1 cellular context compared by ENCODE assay signal in the genomic region with DNA sequence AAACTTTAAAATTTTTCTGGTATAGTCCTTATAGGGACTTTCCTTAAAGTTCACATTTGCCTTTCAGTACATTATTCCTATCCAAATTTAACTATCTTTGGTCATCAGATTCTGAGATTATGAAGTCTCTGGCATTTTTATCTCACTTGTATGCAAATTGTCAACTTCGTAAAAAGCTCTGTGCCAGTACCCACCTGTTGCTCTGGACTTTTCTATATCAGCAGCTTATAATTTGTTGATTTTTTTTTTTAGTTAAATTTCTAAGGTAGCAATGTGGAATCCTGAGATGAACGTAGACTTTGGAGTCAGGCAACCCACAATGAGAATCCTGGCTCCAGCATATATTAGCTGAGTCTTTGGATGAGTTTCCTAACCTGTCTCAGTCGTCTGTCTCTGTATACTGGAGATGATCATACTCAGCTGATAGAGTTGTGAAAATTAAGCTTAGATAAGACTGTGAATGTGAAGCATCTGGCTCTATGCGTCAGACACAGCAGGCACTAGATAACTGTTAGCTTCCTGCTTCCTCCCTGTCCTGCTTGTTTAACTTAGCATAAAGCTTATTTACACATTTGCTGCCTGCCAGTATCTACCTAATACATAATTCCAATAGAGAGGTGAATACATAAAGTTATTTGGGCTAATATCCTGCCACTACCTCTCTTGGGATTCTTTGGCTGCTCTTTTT.
TF ChIP-seq lines count a peak whose summit lies in the region.

No MANE protein-coding gene starts in this region.

TF ChIP-seq in IMR-90, 13 proteins besides CTCF, POLR2A, EP300 and RAD21:
- TF ChIP-seq NFE2L2 (IDR thresholded peaks at IDR 0.05; ENCODE audit: low read depth, low read length) (no peak), RCOR1 (IDR thresholded peaks at IDR 0.05; ENCODE audit: insufficient replicate concordance, low read length) (peak; percentile 25), MAZ (IDR thresholded peaks at IDR 0.05; ENCODE audit: borderline replicate concordance, low read depth, low read length) (no peak), MAFK (IDR thresholded peaks at IDR 0.05; ENCODE audit: low read depth, low read length) (no peak), BHLHE40 (IDR thresholded peaks at IDR 0.05; ENCODE audit: low read depth, low read length) (0 out of 2 replicates have a peak, but pooled peaks have one; percentile 11), FOS (IDR thresholded peaks at IDR 0.05; ENCODE audit: low read depth, low read length) (no peak), MXI1 (IDR thresholded peaks at IDR 0.05; ENCODE audit: borderline replicate concordance, low read depth, low read length) (no peak), CHD1 (IDR thresholded peaks at IDR 0.05; ENCODE audit: low read depth, low read length) (no peak), CEBPB (IDR thresholded peaks at IDR 0.05; ENCODE audit: low read depth, low read length) (peak; percentile 38; the same call in 1 of the 2 replicates)
- TF ChIP-seq, protein P1, sequence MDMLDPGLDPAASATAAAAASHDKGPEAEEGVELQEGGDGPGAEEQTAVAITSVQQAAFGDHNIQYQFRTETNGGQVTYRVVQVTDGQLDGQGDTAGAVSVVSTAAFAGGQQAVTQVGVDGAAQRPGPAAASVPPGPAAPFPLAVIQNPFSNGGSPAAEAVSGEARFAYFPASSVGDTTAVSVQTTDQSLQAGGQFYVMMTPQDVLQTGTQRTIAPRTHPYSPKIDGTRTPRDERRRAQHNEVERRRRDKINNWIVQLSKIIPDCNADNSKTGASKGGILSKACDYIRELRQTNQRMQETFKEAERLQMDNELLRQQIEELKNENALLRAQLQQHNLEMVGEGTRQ (IDR thresholded peaks at IDR 0.05; ENCODE audit: low read depth, low read length): no peak
- TF ChIP-seq, protein P2, sequence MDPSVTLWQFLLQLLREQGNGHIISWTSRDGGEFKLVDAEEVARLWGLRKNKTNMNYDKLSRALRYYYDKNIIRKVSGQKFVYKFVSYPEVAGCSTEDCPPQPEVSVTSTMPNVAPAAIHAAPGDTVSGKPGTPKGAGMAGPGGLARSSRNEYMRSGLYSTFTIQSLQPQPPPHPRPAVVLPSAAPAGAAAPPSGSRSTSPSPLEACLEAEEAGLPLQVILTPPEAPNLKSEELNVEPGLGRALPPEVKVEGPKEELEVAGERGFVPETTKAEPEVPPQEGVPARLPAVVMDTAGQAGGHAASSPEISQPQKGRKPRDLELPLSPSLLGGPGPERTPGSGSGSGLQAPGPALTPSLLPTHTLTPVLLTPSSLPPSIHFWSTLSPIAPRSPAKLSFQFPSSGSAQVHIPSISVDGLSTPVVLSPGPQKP (IDR thresholded peaks at IDR 0.05; ENCODE audit: borderline replicate concordance, low read depth, low read length): no peak
